ENCODE assay signal across 8 cellular contexts in the genomic region with DNA sequence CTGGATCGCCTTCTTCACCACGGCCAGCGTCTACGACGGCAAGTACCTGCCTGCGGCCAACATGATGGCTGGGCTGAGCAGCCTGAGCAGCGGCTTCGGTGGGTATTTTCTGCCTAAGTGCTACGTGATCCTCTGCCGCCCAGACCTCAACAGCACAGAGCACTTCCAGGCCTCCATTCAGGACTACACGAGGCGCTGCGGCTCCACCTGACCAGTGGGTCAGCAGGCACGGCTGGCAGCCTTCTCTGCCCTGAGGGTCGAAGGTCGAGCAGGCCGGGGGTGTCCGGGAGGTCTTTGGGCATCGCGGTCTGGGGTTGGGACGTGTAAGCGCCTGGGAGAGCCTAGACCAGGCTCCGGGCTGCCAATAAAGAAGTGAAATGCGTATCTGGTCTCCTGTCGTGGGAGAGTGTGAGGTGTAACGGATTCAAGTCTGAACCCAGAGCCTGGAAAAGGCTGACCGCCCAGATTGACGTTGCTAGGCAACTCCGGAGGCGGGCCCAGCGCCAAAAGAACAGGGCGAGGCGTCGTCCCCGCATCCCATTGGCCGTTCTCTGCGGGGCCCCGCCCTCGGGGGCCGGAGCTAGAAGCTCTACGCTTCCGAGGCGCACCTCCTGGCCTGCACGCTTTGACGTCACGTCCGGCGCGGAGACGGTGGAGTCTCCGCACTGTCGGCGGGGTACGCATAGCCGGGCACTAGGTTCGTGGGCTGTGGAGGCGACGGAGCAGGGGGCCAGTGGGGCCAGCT. TPM values are rescaled to one million over a fixed set of nuclear protein-coding genes. Genes with fewer than 3 reads are reported as not detected.
DNase-seq lines count a peak whose midpoint lies in the region; ATAC-seq and TF ChIP-seq lines count a peak whose summit lies in the region.

A gene (plus strand): TSS at position 621 of the 745 bp plus-strand sequence. CDS start 616 bp downstream, outside the sequence.

- no peaks in the 10 kb centered on the region for H3K9me3 Mint-ChIP-seq in T-helper 1 cell treated with Interleukin-12 subunit alpha and Interleukin-12 subunit beta and Interleukin-4 antibody, amounts not matched to agents 30 μg/mL and 1 μg/mL, for 36 hours

- peaks cover 3% of the 10 kb centered on the region for H3K36me3 Mint-ChIP-seq in T-helper 1 cell treated with Interleukin-12 subunit alpha and Interleukin-12 subunit beta and Interleukin-4 antibody, amounts not matched to agents 30 μg/mL and 1 μg/mL, for 36 hours (ENCODE audit: low read depth)

- peak within 1 kb of the TSS; percentile 92 for H3K4me3 ChIP-seq in upper lobe of right lung

- in situ Hi-C loops in GM13977 (cut with MboI; ENCODE audit: low pct_unique_long_range_greater_than_20kb, low sequenced_read_pairs, unreplicated experiment) = no loop called here

- H3K4me1 ChIP-seq in upper lobe of right lung = peaks cover 30% of the 10 kb centered on the region

- H3K4me1 Mint-ChIP-seq in T-helper 1 cell treated with Interleukin-12 subunit alpha and Interleukin-12 subunit beta and Interleukin-4 antibody, amounts not matched to agents 30 μg/mL and 1 μg/mL, for 36 hours (ENCODE audit: low read depth) = peaks cover 20% of the 10 kb centered on the region

- H3K36me3 ChIP-seq in upper lobe of right lung = no peaks in the 10 kb centered on the region

- DNase-seq in GM13977 (ENCODE audit: low spot score) = peak; percentile 100
- DNase-seq in NCI-H1694 (lab: John Stamatoyannopoulos, UW) = peak; percentile 87
- DNase-seq in amniotic stem cell (lab: John Stamatoyannopoulos, UW) = peak; percentile 93
- peak; percentile 100 for DNase-seq in left cardiac atrium
- DNase-seq in posterior vena cava (ENCODE audit: low spot score) = peak; percentile 100
- DNase-seq in upper lobe of right lung = peak; percentile 100

- no peak for TF ChIP-seq CTCF in GM13977 (IDR thresholded peaks at IDR 0.05; ENCODE audit: extremely low read depth, insufficient read depth, missing control alignments)
- TF ChIP-seq CTCF in upper lobe of right lung (IDR thresholded peaks at IDR 0.05) = no peak

- H3K4me3 Mint-ChIP-seq in T-helper 1 cell treated with Interleukin-12 subunit alpha and Interleukin-12 subunit beta and Interleukin-4 antibody, amounts not matched to agents 30 μg/mL and 1 μg/mL, for 36 hours = peak within 1 kb of the TSS; percentile 90

- H3K27me3 ChIP-seq in upper lobe of right lung = no peaks in the 10 kb centered on the region

- H3K27ac ChIP-seq in upper lobe of right lung = peak within 1 kb of the TSS; percentile 97

- ATAC-seq in HG02884 (IDR thresholded peaks at IDR 0.05; ENCODE audit: unreplicated experiment) = peak; percentile 92
- peak; percentile 98 to 99 for ATAC-seq in left cardiac atrium
- ATAC-seq in upper lobe of right lung = peak; percentile 98

- H3K9me3 ChIP-seq in upper lobe of right lung = no peaks in the 10 kb centered on the region

- H3K27me3 Mint-ChIP-seq in T-helper 1 cell treated with Interleukin-12 subunit alpha and Interleukin-12 subunit beta and Interleukin-4 antibody, amounts not matched to agents 30 μg/mL and 1 μg/mL, for 36 hours (ENCODE audit: low read depth) = no peaks in the 10 kb centered on the region

- H3K27ac Mint-ChIP-seq in T-helper 1 cell treated with Interleukin-12 subunit alpha and Interleukin-12 subunit beta and Interleukin-4 antibody, amounts not matched to agents 30 μg/mL and 1 μg/mL, for 36 hours = peak within 1 kb of the TSS; percentile 93

- intact Hi-C loops in left cardiac atrium (cut with DNase I) (loop anchor here (2.0 to 5.0 kb wide), 2 partner anchors 25 to 48 kb away; a partner anchor contains a TSS), posterior vena cava (cut with DNase I) (no loop called here), upper lobe of right lung (cut with DNase I) (no loop called here)

RNA-seq across cellular contexts. Expression of the gene that starts here (rescaled TPM):
- total RNA-seq in left cardiac atrium (10 to 100 TPM; 11.5 to 14.3 TPM), posterior vena cava (10 to 100 TPM; 18.6 to 19.5 TPM), upper lobe of right lung (31.5 TPM)

Comparison
In these comparisons a context has a peak if more than half of its experiments do, and no peak if none do; other contexts are left out.
1. Peak in every context shown above with its lines: DNase-seq, ATAC-seq, H3K4me3 ChIP-seq and H3K27ac ChIP-seq.
2. intact Hi-C loops: an anchor here in left cardiac atrium (2.0 to 5.0 kb wide); none called in posterior vena cava and upper lobe of right lung.